ENCODE assay signal across 8 cellular contexts in genomic region chr1:231527586-231528174, GRCh38. TPM values are rescaled to one million over a fixed set of nuclear protein-coding genes. Genes with fewer than 3 reads are reported as not detected.
DNase-seq lines count a peak whose midpoint lies in the region; ATAC-seq, FAIRE-seq and TF ChIP-seq lines count a peak whose summit lies in the region.

No MANE protein-coding gene starts in this region.

- intact Hi-C loops in CD4-positive, alpha-beta memory T cell (cut with micrococcal nuclease), result loop anchor here (1.0 to 5.0 kb wide), 7 partner anchors 67 to 549 kb away; partner anchors contain the start of genes EGLN1, GNPAT, SPRTN and TTC13
- intact Hi-C loops in HepG2 (cut with micrococcal nuclease; ENCODE audit: unreplicated experiment), result loop anchor here (1.0 to 2.0 kb wide), 3 partner anchors 23 to 191 kb away; no protein-coding TSS in a partner anchor

- ATAC-seq in GM21360 (IDR thresholded peaks at IDR 0.05; ENCODE audit: unreplicated experiment) (peak; percentile 12), HG03558 (IDR thresholded peaks at IDR 0.05; ENCODE audit: extremely low read depth, unreplicated experiment) (peak; percentile 3), HepG2 (peak; percentile 44)

- in situ Hi-C loops in astrocyte of the cerebellum (cut with HindIII; ENCODE audit: low sequenced_read_pairs) (no loop called here), HepG2 (cut with HindIII; ENCODE audit: extremely low pct_ligation_motif_present, low pct_unique_long_range_greater_than_20kb) (no loop called here), ACHN (cut with HindIII; ENCODE audit: low pct_ligation_motif_present, low pct_unique_long_range_greater_than_20kb, low sequenced_read_pairs) (no loop called here)

- H4K20me1 ChIP-seq in HepG2 (ENCODE audit: insufficient read depth, low read length), result no peaks in the 10 kb centered on the region

- H3K27ac Mint-ChIP-seq in CD4-positive, alpha-beta memory T cell, result peak overlapping the region; percentile 99 to 100 (median 100)

- no peaks in the 10 kb centered on the region for H3K9me3 ChIP-seq in CD4-positive, alpha-beta memory T cell (ENCODE audit: control insufficient read depth in 1 of 2, low read length in 2 of 2)
- H3K9me3 ChIP-seq in HepG2 (ENCODE audit: low read length) (no peaks in the 10 kb centered on the region), tibial nerve (no peaks in the 10 kb centered on the region)

- H3K27ac ChIP-seq in CD4-positive, alpha-beta memory T cell (ENCODE audit: low read depth, low read length), result peak overlapping the region; percentile 82
- H3K27ac ChIP-seq in HepG2 (ENCODE audit: extremely low read length, insufficient read depth, low read length) (peak overlapping the region; percentile 95), tibial nerve (peak overlapping the region; percentile 87 to 91 (median 89))

- TF ChIP-seq EP300 in HepG2 (IDR thresholded peaks at IDR 0.05; ENCODE audit: low read depth in 2 of 2, low read length in 2 of 2) (no peak), HepG2 (CRISPR knock-in tag; IDR thresholded peaks at IDR 0.05; ENCODE audit: borderline replicate concordance) (no peak), tibial nerve (IDR thresholded peaks at IDR 0.05) (no peak)

- peak overlapping the region; percentile 93 for H3K4me2 ChIP-seq in HepG2 (ENCODE audit: low read depth, low read length)

- POLR2A ChIA-PET in CD4-positive, alpha-beta memory T cell (lab: Charles Lee; ENCODE audit: partially characterized antibody), result interaction anchor here (0.5 to 3.2 kb wide), 6 partner anchors 8 to 286 kb away, joined by 3 to 26 read pairs (median 4); partner anchors contain the start of genes EGLN1, EXOC8 and SPRTN
- POLR2A ChIA-PET in HepG2 (lab: Yijun Ruan, JAX), result interaction anchor here (0.6 to 1.3 kb wide), 5 partner anchors 9 to 190 kb away, joined by 3 to 11 read pairs (median 3); partner anchors contain the start of genes EXOC8 and SPRTN

- CTCF ChIA-PET in CD4-positive, alpha-beta memory T cell (lab: Charles Lee; ENCODE audit: partially characterized antibody), result interaction anchor here (1.3 kb wide), 1 partner anchor 165 kb away, joined by 3 read pairs; no protein-coding TSS in a partner anchor
- CTCF ChIA-PET in HepG2 (lab: Yijun Ruan, JAX; ENCODE audit: low intra/inter-chr PET ratio, low total read pairs), result no interaction called here

- no peak for DNase-seq in CD4-positive, alpha-beta memory T cell
- DNase-seq in astrocyte of the cerebellum (ENCODE audit: low read depth) (no peak), HepG2 (ENCODE audit: low spot score) (no peak), tibial nerve (ENCODE audit: low spot score in 2 of 2) (peak in 1 of 2 donors; percentile 8), A172 (ENCODE audit: low spot score) (no peak), ACHN (no peak)

- peak overlapping the region; percentile 96 to 98 (median 98) for H3K4me3 Mint-ChIP-seq in CD4-positive, alpha-beta memory T cell

- H3K4me1 ChIP-seq in CD4-positive, alpha-beta memory T cell (ENCODE audit: insufficient read depth, low read length), result peaks cover 45% of the 10 kb centered on the region
- H3K4me1 ChIP-seq in HepG2 (ENCODE audit: insufficient read depth, low read length) (peaks cover 46% of the 10 kb centered on the region), tibial nerve (peaks cover 5 to 38% (median 10%) of the 10 kb centered on the region in 4 donors)

- H3K9ac ChIP-seq in HepG2 (ENCODE audit: insufficient read depth, low read depth, low read length), result peak overlapping the region; percentile 93

- H3K27me3 ChIP-seq in CD4-positive, alpha-beta memory T cell (ENCODE audit: insufficient read depth, low read length), result no peaks in the 10 kb centered on the region
- H3K27me3 ChIP-seq in HepG2 (ENCODE audit: control insufficient read depth in 1 of 2, insufficient read depth in 2 of 2, low read length in 2 of 2) (no peaks in the 10 kb centered on the region; a peak in 1 of 5 replicates), tibial nerve (no peaks in the 10 kb centered on the region)

- TF ChIP-seq RAD21 in HepG2 (CRISPR knock-in tag; IDR thresholded peaks at IDR 0.05), result no peak

- WGBS in HepG2 (ENCODE audit: low lambda C conversion rate), result 40% methylated on average over 15 of the region's 15 CpGs
- 54 to 56% methylated on average over 15 of the region's 15 CpGs for WGBS in tibial nerve, 2 donors

- peaks cover 13 to 28% of the 10 kb centered on the region in 2 donors for H3K36me3 Mint-ChIP-seq in CD4-positive, alpha-beta memory T cell

- peaks cover 19 to 52% (median 36%) of the 10 kb centered on the region in 4 donors for H3K4me1 Mint-ChIP-seq in CD4-positive, alpha-beta memory T cell

- BruUV-seq in HepG2 (replicated peaks; lab: Mats Ljungman, UMichigan), result TSS peak; percentile 72

- FAIRE-seq in HepG2 (lab: Jason Lieb, UNC), result no peak

- peaks cover 29% of the 10 kb centered on the region for H3K79me2 ChIP-seq in HepG2 (ENCODE audit: insufficient read depth, low read length)

- no peak for TF ChIP-seq CTCF in astrocyte of the cerebellum (IDR thresholded peaks at IDR 0.05; ENCODE audit: low read depth, low read length, missing control alignments)
- no peak for TF ChIP-seq CTCF in HepG2 (CRISPR knock-in tag; IDR thresholded peaks at IDR 0.05)
- TF ChIP-seq CTCF in tibial nerve (IDR thresholded peaks at IDR 0.05), result no peak

- TF ChIP-seq POLR2A in HepG2 (IDR thresholded peaks at IDR 0.05; ENCODE audit: insufficient read depth in 1 of 2, low read depth in 2 of 2, low read length in 2 of 2), result no peak
- TF ChIP-seq POLR2A in tibial nerve (IDR thresholded peaks at IDR 0.05), result no peak

- peak overlapping the region; percentile 65 for H2AFZ ChIP-seq in HepG2 (ENCODE audit: low read length)

- H3K9me3 Mint-ChIP-seq in CD4-positive, alpha-beta memory T cell, result no peaks in the 10 kb centered on the region

- H3K36me3 ChIP-seq in CD4-positive, alpha-beta memory T cell (ENCODE audit: insufficient read depth, low read length), result no peaks in the 10 kb centered on the region
- H3K36me3 ChIP-seq in HepG2 (replicated peaks in 1 of 2; ENCODE audit: control insufficient read depth in 1 of 2, insufficient read depth in 2 of 2, low read length in 2 of 2) (peaks cover 4 to 5% of the 10 kb centered on the region in 2 experiments; a peak in 2 of 5 replicates), tibial nerve (peaks cover 0 to 17% (median 3%) of the 10 kb centered on the region in 3 donors)

- no peaks in the 10 kb centered on the region for H3K27me3 Mint-ChIP-seq in CD4-positive, alpha-beta memory T cell

- peak overlapping the region; percentile 59 to 86 for H3K4me3 ChIP-seq in CD4-positive, alpha-beta memory T cell (ENCODE audit: low read length in 2 of 2)
- H3K4me3 ChIP-seq in astrocyte of the cerebellum (ENCODE audit: low read depth, low read length), result peak overlapping the region; percentile 92
- H3K4me3 ChIP-seq in HepG2 (replicated peaks in 1 of 3; ENCODE audit: insufficient read depth in 1 of 3, low read depth in 2 of 3, low read length in 3 of 3), result peak overlapping the region; percentile 75 to 86 (median 82)
- peak overlapping the region; percentile 62 to 87 (median 75) for H3K4me3 ChIP-seq in tibial nerve

TF ChIP-seq in HepG2, 621 proteins besides CTCF, POLR2A, EP300 and RAD21 (continues in another document):
- no peak for TF ChIP-seq BHLHE40 (IDR thresholded peaks at IDR 0.05; ENCODE audit: low read length)
- no peak for TF ChIP-seq ZNF17 (CRISPR knock-in tag; IDR thresholded peaks at IDR 0.05)
- TF ChIP-seq, protein P1, sequence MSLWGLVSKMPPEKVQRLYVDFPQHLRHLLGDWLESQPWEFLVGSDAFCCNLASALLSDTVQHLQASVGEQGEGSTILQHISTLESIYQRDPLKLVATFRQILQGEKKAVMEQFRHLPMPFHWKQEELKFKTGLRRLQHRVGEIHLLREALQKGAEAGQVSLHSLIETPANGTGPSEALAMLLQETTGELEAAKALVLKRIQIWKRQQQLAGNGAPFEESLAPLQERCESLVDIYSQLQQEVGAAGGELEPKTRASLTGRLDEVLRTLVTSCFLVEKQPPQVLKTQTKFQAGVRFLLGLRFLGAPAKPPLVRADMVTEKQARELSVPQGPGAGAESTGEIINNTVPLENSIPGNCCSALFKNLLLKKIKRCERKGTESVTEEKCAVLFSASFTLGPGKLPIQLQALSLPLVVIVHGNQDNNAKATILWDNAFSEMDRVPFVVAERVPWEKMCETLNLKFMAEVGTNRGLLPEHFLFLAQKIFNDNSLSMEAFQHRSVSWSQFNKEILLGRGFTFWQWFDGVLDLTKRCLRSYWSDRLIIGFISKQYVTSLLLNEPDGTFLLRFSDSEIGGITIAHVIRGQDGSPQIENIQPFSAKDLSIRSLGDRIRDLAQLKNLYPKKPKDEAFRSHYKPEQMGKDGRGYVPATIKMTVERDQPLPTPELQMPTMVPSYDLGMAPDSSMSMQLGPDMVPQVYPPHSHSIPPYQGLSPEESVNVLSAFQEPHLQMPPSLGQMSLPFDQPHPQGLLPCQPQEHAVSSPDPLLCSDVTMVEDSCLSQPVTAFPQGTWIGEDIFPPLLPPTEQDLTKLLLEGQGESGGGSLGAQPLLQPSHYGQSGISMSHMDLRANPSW (CRISPR knock-in tag; IDR thresholded peaks at IDR 0.05; ENCODE audit: borderline replicate concordance), result no peak

RNA-seq across cellular contexts. Expression of gene TSNAX, which starts 0.8 kb away (rescaled TPM):
- total RNA-seq in CD4-positive, alpha-beta memory T cell, result 10 to 100 TPM; 43.5 to 50.7 TPM
- polyA plus RNA-seq in CD4-positive, alpha-beta memory T cell, result 100 to 1,000 TPM in 1 of 2 donors, 10 to 100 TPM in 1; 84.3 to 130 TPM
- 46.2 and 69.1 TPM in 2 replicates for total RNA-seq in HepG2 (2016; rRNA removed; fragmentation: Illumina TruSeq; extraction: Trizol)
- 2.2 and 3.2 TPM in 2 replicates for total RNA-seq in HepG2 (2016; cell fraction: cytosol; rRNA removed; fragmentation: Illumina TruSeq; extraction: Trizol; ENCODE audit: low read depth)
- 44.6 and 70.5 TPM in 2 replicates for total RNA-seq in HepG2 (2016; cell fraction: insoluble cytoplasmic fraction; rRNA removed; fragmentation: Illumina TruSeq; extraction: Trizol)
- total RNA-seq in HepG2 (2016; cell fraction: membrane; rRNA removed; fragmentation: Illumina TruSeq; extraction: Trizol), result 8.1 and 9.0 TPM in 2 replicates
- 22.7 and 27.8 TPM in 2 replicates for total RNA-seq in HepG2 (2016; cell fraction: nucleus; rRNA removed; fragmentation: Illumina TruSeq; extraction: Trizol)
- polyA plus RNA-seq in HepG2 (2011; rRNA removed), result 13.2 and 13.7 TPM in 2 replicates
- polyA plus RNA-seq in HepG2 (2011; cell fraction: cytosol; rRNA removed), result 6.7 and 10.9 TPM in 2 replicates
- 3.5 and 5.3 TPM in 2 replicates for polyA plus RNA-seq in HepG2 (2011; cell fraction: nucleus; rRNA removed)
- polyA plus RNA-seq in HepG2 (2012), result 18.7 and 26.6 TPM in 2 replicates
- 1.1 and 1.2 TPM in 2 replicates for polyA plus RNA-seq in HepG2 (2016; cell fraction: cytosol; fragmentation: Illumina TruSeq; extraction: Trizol; ENCODE audit: low read depth)
- polyA plus RNA-seq in HepG2 (2016; cell fraction: insoluble cytoplasmic fraction; fragmentation: Illumina TruSeq; extraction: Trizol; ENCODE audit: low read depth), result 48.3 and 54.6 TPM in 2 replicates
- 4.1 and 4.7 TPM in 2 replicates for polyA plus RNA-seq in HepG2 (2016; cell fraction: membrane; fragmentation: Illumina TruSeq; extraction: Trizol; ENCODE audit: low read depth)
- polyA plus RNA-seq in HepG2 (2016; cell fraction: nucleus; fragmentation: Illumina TruSeq; extraction: Trizol; ENCODE audit: insufficient read depth, low read depth), result 19.9 TPM in 2 replicates
- 19.9 and 39.5 TPM in 2 replicates for polyA minus RNA-seq in HepG2 (2011; rRNA and poly(A)+ RNA removed; ENCODE audit: low replicate concordance)
- 12.7 and 14.0 TPM in 2 replicates for polyA minus RNA-seq in HepG2 (2011; cell fraction: cytosol; rRNA and poly(A)+ RNA removed)
- polyA minus RNA-seq in HepG2 (2011; cell fraction: nucleus; rRNA and poly(A)+ RNA removed), result 19.2 and 20.3 TPM in 2 replicates
- total RNA-seq in tibial nerve, result 10 to 100 TPM; 17.9 to 25.3 (median 22.4) TPM
- 69.4 and 75.2 TPM in 2 replicates for total RNA-seq in A172 (2014; rRNA removed; shearing (Covaris generic))
